In the genomic region with DNA sequence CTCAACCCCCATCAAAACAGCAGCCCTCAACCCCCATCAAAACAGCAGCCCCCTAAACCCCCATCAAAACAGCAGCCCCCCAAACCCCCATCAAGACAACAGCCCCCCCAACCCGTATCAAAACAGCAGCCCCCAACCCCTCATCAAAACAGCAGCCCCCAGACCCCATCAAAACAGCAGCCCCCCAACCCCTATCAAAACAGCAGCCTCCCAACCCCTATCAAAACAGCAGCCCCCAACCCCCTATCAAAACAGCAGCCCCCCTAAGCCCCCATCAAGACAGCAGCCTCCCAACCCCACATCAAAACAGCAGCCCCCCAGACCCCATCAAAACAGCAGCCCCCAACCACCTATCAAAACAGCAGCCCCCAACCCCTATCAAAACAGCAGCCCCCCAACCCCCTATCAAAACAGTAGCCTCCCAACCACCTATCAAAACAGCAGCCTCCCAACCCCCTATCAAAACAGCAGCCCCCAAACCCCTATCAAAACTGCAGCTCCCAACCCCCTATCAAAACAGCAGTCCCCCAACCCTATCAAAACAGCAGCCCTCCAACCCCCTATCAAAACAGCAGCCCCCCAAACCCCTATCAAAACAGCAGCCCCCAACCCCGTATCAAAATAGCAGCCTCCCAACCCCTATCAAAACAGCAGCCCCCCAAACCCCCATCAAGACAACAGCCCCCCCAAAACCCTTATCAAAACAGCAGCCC, we compare ENCODE assay signal across 10 cellular contexts. TPM values are rescaled to one million over a fixed set of nuclear protein-coding genes. Genes with fewer than 3 reads are reported as not detected.
DNase-seq lines count a peak whose midpoint lies in the region; ATAC-seq and TF ChIP-seq lines count a peak whose summit lies in the region.
"Had no signal": no experiment of that assay in that cellular context is flagged by ENCODE, and none has a peak within 500 bp of the region (broad histone marks: within the 10 kb centered on the region; RNA-seq: fewer than 3 reads in every experiment).

No MANE protein-coding gene starts in this region.

- ATAC-seq in thoracic aorta (ENCODE audit: insufficient number of reproducible peaks, low FRiP score, low read depth) (no peak), HG03095 (IDR thresholded peaks at IDR 0.05; ENCODE audit: unreplicated experiment) (no peak), HG03039 (IDR thresholded peaks at IDR 0.05; ENCODE audit: unreplicated experiment) (no peak)

- H3K27ac Mint-ChIP-seq in activated naive CD4-positive, alpha-beta T cell treated with anti-CD3 and anti-CD28 coated beads, Interleukin-2, amount 10 ng/mL, durations not matched to agents 7 days and 5 days: no peak overlapping the region

- peaks cover 4% of the 10 kb centered on the region for H3K4me1 Mint-ChIP-seq in activated naive CD4-positive, alpha-beta T cell treated with anti-CD3 and anti-CD28 coated beads, Interleukin-2, amount 10 ng/mL, durations not matched to agents 7 days and 5 days

- H3K4me3 ChIP-seq in ascending aorta (peak overlapping the region; percentile 74 to 90), mucosa of rectum (ENCODE audit: low read length in 2 of 2) (peak overlapping the region; percentile 62 to 89), thoracic aorta (peak overlapping the region; percentile 72)

- TF ChIP-seq CTCF in ascending aorta (IDR thresholded peaks at IDR 0.05) (no peak), thoracic aorta (IDR thresholded peaks at IDR 0.05) (no peak)

- H3K36me3 ChIP-seq in ascending aorta: no peaks in the 10 kb centered on the region
- H3K36me3 ChIP-seq in mucosa of rectum (ENCODE audit: control insufficient read depth in 2 of 2, insufficient read depth in 2 of 2, low read length in 2 of 2): no peaks in the 10 kb centered on the region
- H3K36me3 ChIP-seq in thoracic aorta: no peaks in the 10 kb centered on the region

- H3K27me3 ChIP-seq in ascending aorta (no peaks in the 10 kb centered on the region), mucosa of rectum (ENCODE audit: control insufficient read depth in 2 of 2, insufficient read depth in 2 of 2, low read length in 2 of 2) (no peaks in the 10 kb centered on the region), thoracic aorta (replicated peaks; ENCODE audit: insufficient read depth) (no peaks in the 10 kb centered on the region)

- peak overlapping the region; percentile 43 for H3K4me3 Mint-ChIP-seq in activated naive CD4-positive, alpha-beta T cell treated with anti-CD3 and anti-CD28 coated beads, Interleukin-2, amount 10 ng/mL, durations not matched to agents 7 days and 5 days

- no peaks in the 10 kb centered on the region for H3K9me3 Mint-ChIP-seq in activated naive CD4-positive, alpha-beta T cell treated with anti-CD3 and anti-CD28 coated beads, Interleukin-2, amount 10 ng/mL, durations not matched to agents 7 days and 5 days

- H3K9me3 ChIP-seq in ascending aorta (no peaks in the 10 kb centered on the region), mucosa of rectum (ENCODE audit: control insufficient read depth in 2 of 2, low read length in 2 of 2) (no peaks in the 10 kb centered on the region), thoracic aorta (no peaks in the 10 kb centered on the region)

- H3K36me3 Mint-ChIP-seq in activated naive CD4-positive, alpha-beta T cell treated with anti-CD3 and anti-CD28 coated beads, Interleukin-2, amount 10 ng/mL, durations not matched to agents 7 days and 5 days: no peaks in the 10 kb centered on the region

- H3K27ac ChIP-seq in ascending aorta (no peak overlapping the region), mucosa of rectum (ENCODE audit: low read depth in 2 of 2, low read length in 2 of 2) (no peak overlapping the region), thoracic aorta (no peak overlapping the region)

- H3K4me1 ChIP-seq in ascending aorta (peaks cover 0 to 3% of the 10 kb centered on the region in 2 donors), mucosa of rectum (ENCODE audit: control insufficient read depth in 2 of 2, insufficient read depth in 2 of 2, low read length in 2 of 2) (peaks cover 0 to 5% of the 10 kb centered on the region in 2 donors), thoracic aorta (ENCODE audit: control insufficient read depth in 1 of 2, low read depth in 2 of 2) (no peaks in the 10 kb centered on the region)

- CTCF ChIA-PET in activated naive CD4-positive, alpha-beta T cell treated with anti-CD3 and anti-CD28 coated beads, Interleukin-2, amount 10 ng/mL, durations not matched to agents 7 days and 5 days (lab: Charles Lee): no interaction called here

- no peak for DNase-seq in activated naive CD4-positive, alpha-beta T cell treated with anti-CD3 and anti-CD28 coated beads, Interleukin-2, amount 10 ng/mL, durations not matched to agents 7 days and 5 days
- DNase-seq in activated naive CD4-positive, alpha-beta T cell treated with anti-CD3 and anti-CD28 coated beads, Interleukin-2, amount 50 U/mL, for 16 hours: no peak
- DNase-seq in ascending aorta (ENCODE audit: low spot score in 2 of 2) (no peak), thoracic aorta (ENCODE audit: low spot score) (no peak), MV-4-11 (lab: John Stamatoyannopoulos, UW) (no peak)
- DNase-seq: effector CD4-positive, alpha-beta T cell; SW 1271 had no signal

- H3K9ac ChIP-seq in mucosa of rectum (ENCODE audit: low read depth in 1 of 2, low read length in 2 of 2): peak overlapping the region in 1 of 2 donors; percentile 86

- intact Hi-C loops in ascending aorta (cut with DNase I): loop anchor here (2.0 to 5.0 kb wide), 3 partner anchors 79 to 220 kb away; a partner anchor contains a TSS

- H3K27me3 Mint-ChIP-seq in activated naive CD4-positive, alpha-beta T cell treated with anti-CD3 and anti-CD28 coated beads, Interleukin-2, amount 10 ng/mL, durations not matched to agents 7 days and 5 days: peaks cover 21% of the 10 kb centered on the region

RNA-seq across cellular contexts. Expression of a gene that starts 1.2 kb away (rescaled TPM):
- total RNA-seq in ascending aorta (13.8 TPM), thoracic aorta (10 to 100 TPM in 1 of 2 donors, 1 to 10 TPM in 1; 9.9 to 13.0 TPM)
